Comparison of ENCODE assay signal across 1 cellular context in genomic region chr11:62694455-62695167, GRCh38.
TF ChIP-seq lines count a peak whose summit lies in the region.

No MANE protein-coding gene starts in this region.

TF ChIP-seq in GM12878, 131 proteins besides CTCF, POLR2A, EP300 and RAD21 (continued from another document):
- TF ChIP-seq E2F8 (IDR thresholded peaks at IDR 0.05; ENCODE audit: low read depth, partially characterized antibody) (no peak), TCF7 (IDR thresholded peaks at IDR 0.05; ENCODE audit: borderline replicate concordance) (no peak)
